ENCODE assay signal across 8 cellular contexts in genomic region chr12:94147991-94148840, GRCh38. TPM values are rescaled to one million over a fixed set of nuclear protein-coding genes. Genes with fewer than 3 reads are reported as not detected.
DNase-seq lines count a peak whose midpoint lies in the region; ATAC-seq lines count a peak whose summit lies in the region.

PLXNC1 (plus strand) TSS chr12:94148577; CDS start chr12:94148972, 395 bp downstream.

- peak within 1 kb of the TSS; percentile 92 for H3K4me3 Mint-ChIP-seq in activated T-helper 1 cell treated with anti-CD3 and anti-CD28 coated beads, Interleukin-12 subunit alpha, Interleukin-12 subunit beta, Interleukin-2, Interleukin-4 antibody, amounts not matched to agents 30 ng/mL and 10 ng/mL and 1 ng/mL, durations not matched to agents 14 hours and 24 hours and 36 hours
- H3K4me3 Mint-ChIP-seq in naive B cell, result peak within 1 kb of the TSS; percentile 90 to 98 (median 96)

- peak; percentile 36 for ATAC-seq in HG02981 (IDR thresholded peaks at IDR 0.05; ENCODE audit: unreplicated experiment)
- ATAC-seq in naive B cell (ENCODE audit: low read depth in 2 of 2), result peak; percentile 42
- peak; percentile 60 for ATAC-seq in stimulated activated naive CD8-positive, alpha-beta T cell treated with anti-CD3 and anti-CD28 coated beads, Interleukin-15, Interleukin-2, amounts not matched to agents 100 U/mL and 50 U/mL, for 24 hours

- intact Hi-C loops in activated T-helper 1 cell treated with anti-CD3 and anti-CD28 coated beads, Interleukin-12 subunit alpha, Interleukin-12 subunit beta, Interleukin-2, Interleukin-4 antibody, amounts not matched to agents 30 ng/mL and 10 ng/mL and 1 ng/mL, durations not matched to agents 14 hours and 24 hours and 36 hours (cut with micrococcal nuclease), result loop anchor here (1.0 to 10.0 kb wide), 13 partner anchors 21 to 614 kb away; no protein-coding TSS in a partner anchor

- H3K9me3 Mint-ChIP-seq in activated T-helper 1 cell treated with anti-CD3 and anti-CD28 coated beads, Interleukin-12 subunit alpha, Interleukin-12 subunit beta, Interleukin-2, Interleukin-4 antibody, amounts not matched to agents 30 ng/mL and 10 ng/mL and 1 ng/mL, durations not matched to agents 14 hours and 24 hours and 36 hours, result no peaks in the 10 kb centered on the region
- H3K9me3 Mint-ChIP-seq in naive B cell, result no peaks in the 10 kb centered on the region

- H3K36me3 Mint-ChIP-seq in activated T-helper 1 cell treated with anti-CD3 and anti-CD28 coated beads, Interleukin-12 subunit alpha, Interleukin-12 subunit beta, Interleukin-2, Interleukin-4 antibody, amounts not matched to agents 30 ng/mL and 10 ng/mL and 1 ng/mL, durations not matched to agents 14 hours and 24 hours and 36 hours (ENCODE audit: low read depth), result peaks cover 7% of the 10 kb centered on the region
- H3K36me3 Mint-ChIP-seq in naive B cell, result no peaks in the 10 kb centered on the region

- H3K27ac Mint-ChIP-seq in activated T-helper 1 cell treated with anti-CD3 and anti-CD28 coated beads, Interleukin-12 subunit alpha, Interleukin-12 subunit beta, Interleukin-2, Interleukin-4 antibody, amounts not matched to agents 30 ng/mL and 10 ng/mL and 1 ng/mL, durations not matched to agents 14 hours and 24 hours and 36 hours, result peak within 1 kb of the TSS; percentile 55
- H3K27ac Mint-ChIP-seq in naive B cell, result peak within 1 kb of the TSS in 5 of 6 donors; percentile 18 to 78 (median 42)

- H3K27me3 Mint-ChIP-seq in activated T-helper 1 cell treated with anti-CD3 and anti-CD28 coated beads, Interleukin-12 subunit alpha, Interleukin-12 subunit beta, Interleukin-2, Interleukin-4 antibody, amounts not matched to agents 30 ng/mL and 10 ng/mL and 1 ng/mL, durations not matched to agents 14 hours and 24 hours and 36 hours (ENCODE audit: insufficient read depth), result peaks cover 26% of the 10 kb centered on the region
- peaks cover 0 to 1% (median 0%) of the 10 kb centered on the region in 3 donors for H3K27me3 Mint-ChIP-seq in naive B cell

- peaks cover 35% of the 10 kb centered on the region for H3K4me1 Mint-ChIP-seq in activated T-helper 1 cell treated with anti-CD3 and anti-CD28 coated beads, Interleukin-12 subunit alpha, Interleukin-12 subunit beta, Interleukin-2, Interleukin-4 antibody, amounts not matched to agents 30 ng/mL and 10 ng/mL and 1 ng/mL, durations not matched to agents 14 hours and 24 hours and 36 hours (ENCODE audit: low read depth)
- H3K4me1 Mint-ChIP-seq in naive B cell, result peaks cover 43 to 48% (median 45%) of the 10 kb centered on the region in 3 donors

- peak; percentile 22 for DNase-seq in NCI-H510A treated with DMSO at 0.1 percent for 48 hours (lab: John Stamatoyannopoulos, UW)
- DNase-seq in NCI-H510A (lab: John Stamatoyannopoulos, UW), result no peak
- DNase-seq in NOMO-1 treated with dmso at 0.1 percent for 144 hours (lab: John Stamatoyannopoulos, UW; ENCODE audit: unreplicated experiment), result peak; percentile 69
- DNase-seq in activated T-helper 1 cell treated with anti-CD3 and anti-CD28 coated beads, Interleukin-12 subunit alpha, Interleukin-12 subunit beta, Interleukin-2, Interleukin-4 antibody, amounts not matched to agents 30 ng/mL and 10 ng/mL and 1 ng/mL, durations not matched to agents 14 hours and 24 hours and 36 hours (ENCODE audit: low spot score), result peak; percentile 68
- peak; percentile 47 for DNase-seq in fibroblast of gingiva (ENCODE audit: low read depth)
- peak; percentile 54 for DNase-seq in naive B cell
- DNase-seq in stimulated activated naive CD8-positive, alpha-beta T cell treated with anti-CD3 and anti-CD28 coated beads, Interleukin-15, Interleukin-2, amounts not matched to agents 100 U/mL and 50 U/mL, for 24 hours, result peak; percentile 77

RNA-seq across cellular contexts. Expression of gene PLXNC1, which starts in this region (rescaled TPM):
- 18.8 and 22.7 TPM in 2 replicates for total RNA-seq in activated T-helper 1 cell treated with anti-CD3 and anti-CD28 coated beads, Interleukin-12 subunit alpha, Interleukin-12 subunit beta, Interleukin-2, Interleukin-4 antibody, amounts not matched to agents 30 ng/mL and 10 ng/mL and 1 ng/mL, durations not matched to agents 14 hours and 24 hours and 36 hours
- 1 to 10 TPM; 2.1 to 6.9 (median 4.4) TPM for polyA plus RNA-seq in naive B cell (ENCODE audit: low read depth in 6 of 6)
